Comparison of ENCODE assay signal across 8 cellular contexts in the genomic region with DNA sequence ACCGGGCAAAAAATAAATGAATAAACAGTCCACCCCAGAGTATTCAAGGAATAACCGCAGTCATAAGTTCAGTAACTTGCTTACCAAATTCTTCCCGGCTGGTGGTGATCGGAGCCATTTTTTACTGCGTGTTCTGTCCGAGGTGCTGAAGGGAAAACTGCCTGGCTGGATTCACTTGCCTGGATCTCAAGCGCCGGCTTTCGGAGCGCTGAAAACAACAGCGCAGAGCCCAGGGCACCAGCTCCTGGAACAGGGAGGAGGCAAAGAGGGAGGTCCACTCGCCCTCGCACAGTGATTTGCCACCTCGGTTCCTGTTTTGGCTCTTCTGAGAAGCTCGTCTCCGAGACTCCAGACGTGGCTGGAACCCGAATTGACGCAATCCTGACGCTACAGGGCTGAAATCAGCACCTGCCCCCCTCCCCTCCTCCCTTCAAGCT. TPM values are rescaled to one million over a fixed set of nuclear protein-coding genes. Genes with fewer than 3 reads are reported as not detected.
DNase-seq lines count a peak whose midpoint lies in the region; ATAC-seq and TF ChIP-seq lines count a peak whose summit lies in the region.
"Had no signal": no experiment of that assay in that cellular context is flagged by ENCODE, and none has a peak within 500 bp of the region (broad histone marks: within the 10 kb centered on the region; RNA-seq: fewer than 3 reads in every experiment).

A gene with protein sequence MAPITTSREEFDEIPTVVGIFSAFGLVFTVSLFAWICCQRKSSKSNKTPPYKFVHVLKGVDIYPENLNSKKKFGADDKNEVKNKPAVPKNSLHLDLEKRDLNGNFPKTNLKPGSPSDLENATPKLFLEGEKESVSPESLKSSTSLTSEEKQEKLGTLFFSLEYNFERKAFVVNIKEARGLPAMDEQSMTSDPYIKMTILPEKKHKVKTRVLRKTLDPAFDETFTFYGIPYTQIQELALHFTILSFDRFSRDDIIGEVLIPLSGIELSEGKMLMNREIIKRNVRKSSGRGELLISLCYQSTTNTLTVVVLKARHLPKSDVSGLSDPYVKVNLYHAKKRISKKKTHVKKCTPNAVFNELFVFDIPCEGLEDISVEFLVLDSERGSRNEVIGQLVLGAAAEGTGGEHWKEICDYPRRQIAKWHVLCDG (minus strand): TSS at position 327 of the 437 bp plus-strand sequence. CDS start 209 bp downstream, at position 118.

- H3K9ac ChIP-seq in parathyroid adenoma, result peak within 1 kb of the TSS; percentile 3

- H3K27me3 ChIP-seq in parathyroid adenoma (ENCODE audit: control insufficient read depth, insufficient read depth, low read length), result no peaks in the 10 kb centered on the region

- peak; percentile 50 for DNase-seq in M059J (ENCODE audit: low read depth)
- peak; percentile 1 for DNase-seq in RWPE1 (ENCODE audit: low spot score)
- DNase-seq in glutamatergic neuron, result peak; percentile 77

- no peak for TF ChIP-seq CTCF in RWPE1 (conservative IDR thresholded peaks at IDR 0.05; ENCODE audit: low read depth)
- TF ChIP-seq CTCF in glutamatergic neuron (IDR thresholded peaks at IDR 0.05; ENCODE audit: partially characterized antibody, unreplicated experiment), result no peak
- no peak for TF ChIP-seq CTCF in parathyroid adenoma (IDR thresholded peaks at IDR 0.05)

- H2AFZ ChIP-seq in parathyroid adenoma, result peak within 1 kb of the TSS; percentile 81

- ATAC-seq in GM18511 (IDR thresholded peaks at IDR 0.05; ENCODE audit: unreplicated experiment), result no peak
- ATAC-seq in GM21381 (IDR thresholded peaks at IDR 0.05; ENCODE audit: unreplicated experiment), result no peak
- ATAC-seq in GM19467 (IDR thresholded peaks at IDR 0.05; ENCODE audit: unreplicated experiment), result no peak

- no peaks in the 10 kb centered on the region for H3K9me3 ChIP-seq in parathyroid adenoma (ENCODE audit: control insufficient read depth, low read length)

- CTCF ChIA-PET in RWPE1 (lab: Yijun Ruan, JAX), result interaction anchor here (0.5 kb wide), 1 partner anchor 657 kb away, joined by 3 read pairs; no protein-coding TSS in a partner anchor

- POLR2A ChIA-PET in RWPE1 (lab: Yijun Ruan, JAX; ENCODE audit: low non-redundant PET), result no interaction called here

- H3K36me3 ChIP-seq in parathyroid adenoma (ENCODE audit: control insufficient read depth, insufficient read depth, low read length), result no peaks in the 10 kb centered on the region

- peaks cover 28% of the 10 kb centered on the region for H3K4me1 Mint-ChIP-seq in glutamatergic neuron (ENCODE audit: low read depth, unreplicated experiment)

- H3K4me3 ChIP-seq in parathyroid adenoma (ENCODE audit: low read depth, low read length), result no peak within 1 kb of the TSS

- H3K36me3 Mint-ChIP-seq in glutamatergic neuron (ENCODE audit: unreplicated experiment), result no peaks in the 10 kb centered on the region

- peak within 1 kb of the TSS; percentile 96 for H3K27ac Mint-ChIP-seq in glutamatergic neuron (ENCODE audit: unreplicated experiment)

- H3K4me1 ChIP-seq in parathyroid adenoma, result peaks cover 17% of the 10 kb centered on the region

- H3K4me3 Mint-ChIP-seq in glutamatergic neuron (ENCODE audit: unreplicated experiment), result peak within 1 kb of the TSS; percentile 93

- no peak within 1 kb of the TSS for H3K27ac ChIP-seq in RWPE1
- H3K27ac ChIP-seq in parathyroid adenoma, result peak within 1 kb of the TSS; percentile 96

- peaks cover 3% of the 10 kb centered on the region for H3K27me3 Mint-ChIP-seq in glutamatergic neuron (ENCODE audit: unreplicated experiment)

- H3K4me2 ChIP-seq in parathyroid adenoma (ENCODE audit: low read length), result peak within 1 kb of the TSS; percentile 6

- peaks cover 9% of the 10 kb centered on the region for H3K9me3 Mint-ChIP-seq in glutamatergic neuron (ENCODE audit: unreplicated experiment)

- H3K79me2 ChIP-seq in parathyroid adenoma, result no peaks in the 10 kb centered on the region

RNA-seq across cellular contexts. Expression of the gene that starts here (rescaled TPM):
- 0.15 and 0.67 TPM in 2 replicates for total RNA-seq in M059J (2014; rRNA removed; shearing (Covaris generic))
- 232 TPM for total RNA-seq in glutamatergic neuron (ENCODE audit: unreplicated experiment)
- total RNA-seq: pulmonary artery endothelial cell had no signal

Comparison
In these comparisons a context has a peak if more than half of its experiments do, and no peak if none do; other contexts are left out.
1. RNA of the gene that starts here (total RNA-seq): 232 TPM in glutamatergic neuron (single experiment); 0.15 to 0.67 TPM in M059J; every median in the first group is over 100 times any median in the second.
2. Peak in DNase-seq in M059J; RNA of the gene not detected or under 1 TPM.
3. DNase-seq: peak in every context shown above with its lines; median percentile 77 in glutamatergic neuron; 50 in M059J; 1 in RWPE1.